Comparison of ENCODE assay signal across 8 cellular contexts in the genomic region with DNA sequence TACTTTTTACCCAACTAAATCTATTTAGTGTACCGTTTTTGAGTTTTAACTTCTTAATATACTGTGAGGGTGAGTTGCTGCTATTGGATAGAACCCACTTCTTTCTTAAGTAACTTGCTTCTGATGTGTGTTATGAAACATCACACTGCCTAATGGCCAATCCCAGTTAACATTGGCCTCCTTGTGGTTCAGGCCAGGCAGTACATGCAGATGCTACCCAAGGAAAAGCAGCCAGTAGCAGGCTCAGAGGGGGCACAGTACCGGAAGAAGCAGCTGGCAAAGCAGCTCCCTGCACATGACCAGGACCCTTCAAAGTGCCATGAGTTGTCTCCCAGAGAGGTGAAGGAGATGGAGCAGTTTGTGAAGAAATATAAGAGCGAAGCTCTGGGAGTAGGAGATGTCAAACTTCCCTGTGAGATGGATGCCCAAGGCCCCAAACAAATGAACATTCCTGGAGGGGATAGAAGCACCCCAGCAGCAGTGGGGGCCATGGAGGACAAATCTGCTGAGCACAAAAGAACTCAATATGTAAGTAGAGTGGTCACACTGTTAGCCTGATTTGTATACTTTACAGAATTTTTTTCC. TPM values are rescaled to one million over a fixed set of nuclear protein-coding genes. Genes with fewer than 3 reads are reported as not detected.
DNase-seq lines count a peak whose midpoint lies in the region; ATAC-seq, FAIRE-seq and TF ChIP-seq lines count a peak whose summit lies in the region.

No MANE protein-coding gene starts in this region.

- peak; percentile 72 for ATAC-seq in HG03159 (IDR thresholded peaks at IDR 0.05; ENCODE audit: unreplicated experiment)
- ATAC-seq in GM18520 (IDR thresholded peaks at IDR 0.05; ENCODE audit: unreplicated experiment) = no peak

- no peaks in the 10 kb centered on the region for H3K27me3 ChIP-seq in WERI-Rb-1 (ENCODE audit: insufficient read depth, low read depth, severe bottlenecking)

- H3K4me3 Mint-ChIP-seq in T-helper 2 cell treated with Interferon-gamma antibody and Interleukin-4, amounts not matched to agents 5 μg/mL and 100 μg/mL, for 36 hours = no peak overlapping the region
- peak overlapping the region in 1 of 5 donors; percentile 20 for H3K4me3 Mint-ChIP-seq in immature natural killer cell

- peak overlapping the region; percentile 37 for H3K27ac Mint-ChIP-seq in T-helper 2 cell treated with Interferon-gamma antibody and Interleukin-4, amounts not matched to agents 5 μg/mL and 100 μg/mL, for 36 hours
- H3K27ac Mint-ChIP-seq in immature natural killer cell = peak overlapping the region in 4 of 6 donors; percentile 18 to 76 (median 67)

- peaks cover 10% of the 10 kb centered on the region for H3K4me1 Mint-ChIP-seq in T-helper 2 cell treated with Interferon-gamma antibody and Interleukin-4, amounts not matched to agents 5 μg/mL and 100 μg/mL, for 36 hours (ENCODE audit: low read depth)
- H3K4me1 Mint-ChIP-seq in immature natural killer cell = peaks cover 57 to 89% of the 10 kb centered on the region in 2 donors

- peaks cover 6% of the 10 kb centered on the region for H3K9me3 Mint-ChIP-seq in T-helper 2 cell treated with Interferon-gamma antibody and Interleukin-4, amounts not matched to agents 5 μg/mL and 100 μg/mL, for 36 hours
- no peaks in the 10 kb centered on the region for H3K9me3 Mint-ChIP-seq in immature natural killer cell

- DNase-seq in T-helper 2 cell treated with Interferon-gamma antibody and Interleukin-4, amounts not matched to agents 5 μg/mL and 100 μg/mL, for 36 hours (ENCODE audit: low spot score) = no peak
- DNase-seq in T-helper 2 cell = no peak
- peak; percentile 21 for DNase-seq in WERI-Rb-1
- no peak for DNase-seq in immature natural killer cell
- DNase-seq in urothelium cell line (ENCODE audit: low spot score) = no peak
- no peak for DNase-seq in activated CD8-positive, alpha-beta memory T cell treated with anti-CD3 and anti-CD28 coated beads, Interleukin-2, amount 50 U/mL, for 4 hours

- peak; percentile 45 for TF ChIP-seq CTCF in WERI-Rb-1 (IDR thresholded peaks at IDR 0.05; ENCODE audit: low read depth, low read length)

- no peak overlapping the region for H3K4me3 ChIP-seq in WERI-Rb-1 (ENCODE audit: low read depth, low read length)

- H3K27me3 Mint-ChIP-seq in T-helper 2 cell treated with Interferon-gamma antibody and Interleukin-4, amounts not matched to agents 5 μg/mL and 100 μg/mL, for 36 hours (ENCODE audit: low read depth) = no peaks in the 10 kb centered on the region
- H3K27me3 Mint-ChIP-seq in immature natural killer cell (ENCODE audit: low read depth in 3 of 3) = peaks cover 0 to 6% (median 4%) of the 10 kb centered on the region in 3 donors

- peaks cover 11% of the 10 kb centered on the region for H3K36me3 ChIP-seq in WERI-Rb-1

- H3K36me3 Mint-ChIP-seq in T-helper 2 cell treated with Interferon-gamma antibody and Interleukin-4, amounts not matched to agents 5 μg/mL and 100 μg/mL, for 36 hours (ENCODE audit: low read depth) = peaks cover 62% of the 10 kb centered on the region
- H3K36me3 Mint-ChIP-seq in immature natural killer cell = peaks cover 12 to 61% (median 39%) of the 10 kb centered on the region in 3 donors

- H3K27ac ChIP-seq in WERI-Rb-1 = no peak overlapping the region

- no peaks in the 10 kb centered on the region for H3K9me3 ChIP-seq in WERI-Rb-1 (ENCODE audit: severe bottlenecking)

- no peak for FAIRE-seq in urothelium cell line (lab: Jason Lieb, UNC)

RNA-seq across cellular contexts. Expression of a gene that starts 39.7 kb away (rescaled TPM):
- polyA plus RNA-seq in immature natural killer cell = 100 to 1,000 TPM; 235 to 402 (median 325) TPM
